Comparison of ENCODE assay signal across 7 cellular contexts in the genomic region with DNA sequence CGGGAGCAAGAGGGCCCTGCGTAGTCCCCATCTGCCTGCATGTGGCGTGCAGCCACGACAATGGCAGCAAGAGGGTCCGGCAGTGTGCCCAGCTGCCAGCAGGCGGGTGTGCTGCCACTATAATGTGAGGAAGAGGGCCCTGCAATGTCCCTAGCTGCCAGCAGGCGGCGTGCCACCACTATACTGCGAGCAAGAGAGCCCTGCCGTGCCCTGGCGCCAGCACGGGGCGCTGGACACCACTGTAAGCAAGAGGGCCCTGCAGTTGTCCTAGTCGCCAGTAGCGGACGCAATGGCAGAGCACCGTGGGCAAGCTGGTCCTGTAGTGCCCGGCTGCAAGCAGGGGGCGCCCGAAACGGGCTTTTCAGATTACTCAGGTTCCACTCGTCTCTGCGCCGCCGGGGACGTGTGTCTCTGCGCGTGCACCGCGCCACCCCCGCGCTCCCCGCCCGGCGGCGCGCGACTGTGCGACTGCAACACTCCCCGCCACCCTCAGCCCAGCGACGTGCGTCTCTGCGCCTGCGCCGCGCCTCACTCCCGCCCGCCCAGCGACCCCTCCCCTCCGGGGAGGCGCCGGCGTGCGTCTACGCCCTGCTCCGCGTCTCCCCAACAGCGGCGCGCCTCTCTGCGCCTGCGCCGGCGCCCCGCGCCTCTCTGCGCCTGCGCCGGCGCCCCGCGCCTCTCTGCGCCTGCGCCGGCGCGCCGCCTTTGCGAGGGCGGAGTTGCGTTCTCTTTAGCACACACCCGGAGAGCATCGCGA.
DNase-seq lines count a peak whose midpoint lies in the region; FAIRE-seq and TF ChIP-seq lines count a peak whose summit lies in the region.
"Not testable (repeated sequence)": the region's sequence is repeated elsewhere in the genome, so short reads cannot be mapped to it uniquely, and the experiment has no call there.

No MANE protein-coding gene starts in this region.

- not testable (repeated sequence) for TF ChIP-seq POLR2A in spleen (IDR thresholded peaks at IDR 0.05)

- WGBS in spleen, 5 donors: 73 to 90% (median 79%) methylated on average over 18 to 71 of the region's 85 CpGs

- H3K27me3 ChIP-seq in Loucy (ENCODE audit: insufficient read depth, low read length, poor library complexity, severe bottlenecking); WERI-Rb-1 (ENCODE audit: insufficient read depth, low read depth, severe bottlenecking); spleen (replicated peaks in 1 of 7): not testable (repeated sequence)

- not testable (repeated sequence) for H3K4me3 ChIP-seq in Loucy (ENCODE audit: low read length, poor library complexity, severe bottlenecking); WERI-Rb-1 (ENCODE audit: low read depth, low read length); coronary artery; kidney (ENCODE audit: low read length in 2 of 2); spleen

- not testable (repeated sequence) for H3K9me2 ChIP-seq in Loucy (replicated peaks; ENCODE audit: low read depth, low read length)

- not testable (repeated sequence) for H3K9me3 ChIP-seq in Loucy (ENCODE audit: insufficient read depth, low read depth, low read length); WERI-Rb-1 (ENCODE audit: severe bottlenecking); kidney (ENCODE audit: control insufficient read depth in 1 of 2, low read length in 2 of 2); spleen

- H2AFZ ChIP-seq in Loucy (ENCODE audit: low read length): not testable (repeated sequence)

- not testable (repeated sequence) for FAIRE-seq in kidney (lab: Jason Lieb, UNC)

- intact Hi-C loops in kidney (cut with DNase I); spleen (cut with DNase I; ENCODE audit: low total_unique reads): not testable (repeated sequence)

- H3K4me1 ChIP-seq in Loucy (ENCODE audit: insufficient read depth, low read length, poor library complexity, severe bottlenecking); kidney (ENCODE audit: control insufficient read depth in 1 of 2, insufficient read depth in 1 of 2, low read depth in 1 of 2, low read length in 2 of 2); spleen: not testable (repeated sequence)

- H3K4me2 ChIP-seq in Loucy (ENCODE audit: low read depth, low read length, poor library complexity, severe bottlenecking): not testable (repeated sequence)

- TF ChIP-seq CTCF in Loucy (conservative IDR thresholded peaks at IDR 0.05; ENCODE audit: low read length) (0 out of 2 replicates have a peak, but pooled peaks have one; percentile 30), WERI-Rb-1 (IDR thresholded peaks at IDR 0.05; ENCODE audit: low read depth, low read length) (peak; percentile 14; the same call in 1 of the 2 replicates)
- not testable (repeated sequence) for TF ChIP-seq CTCF in coronary artery (IDR thresholded peaks at IDR 0.05); kidney (IDR thresholded peaks at IDR 0.05; ENCODE audit: borderline replicate concordance, extremely low read depth, insufficient read depth); spleen (IDR thresholded peaks at IDR 0.05 in 8 of 11, conservative IDR thresholded peaks at IDR 0.05 in 3 of 11)

- H3K79me2 ChIP-seq in Loucy (ENCODE audit: insufficient read depth, low read length): not testable (repeated sequence)

- H4K20me1 ChIP-seq in Loucy (ENCODE audit: insufficient read depth, low read length, poor library complexity, severe bottlenecking): not testable (repeated sequence)

- not testable (repeated sequence) for H3K9ac ChIP-seq in Loucy (ENCODE audit: low read depth, low read length, poor library complexity, severe bottlenecking); kidney (ENCODE audit: low read length in 2 of 2)

- DNase-seq in Daoy (ENCODE audit: low read depth): peak; percentile 2
- DNase-seq in WERI-Rb-1: peak; percentile 16
- peak; percentile 16 for DNase-seq in activated T-cell treated with anti-CD3 and anti-CD28 coated beads, Interleukin-2, amount 50 U/mL, for 1 hour
- DNase-seq in coronary artery (ENCODE audit: low spot score): peak; percentile 65
- peak; percentile 58 for DNase-seq in kidney
- DNase-seq in spleen: peak; percentile 47

- H3F3A ChIP-seq in Loucy (ENCODE audit: low read depth): not testable (repeated sequence)

- H3K36me3 ChIP-seq in Loucy (ENCODE audit: insufficient read depth, low read length); WERI-Rb-1; kidney (ENCODE audit: control insufficient read depth in 1 of 2, insufficient read depth in 2 of 2, low read length in 2 of 2); spleen: not testable (repeated sequence)

- not testable (repeated sequence) for H3K27ac ChIP-seq in WERI-Rb-1; coronary artery; kidney (ENCODE audit: low read depth in 2 of 2, low read length in 2 of 2); spleen

Comparison
In these comparisons a context has a peak if more than half of its experiments do, and no peak if none do; other contexts are left out.
1. DNase-seq: peak in every context shown above with its lines; median percentile 65 in coronary artery; 58 in kidney; 47 in spleen; 16 in WERI-Rb-1; 16 in activated T-cell treated with anti-CD3 and anti-CD28 coated beads, Interleukin-2, amount 50 U/mL, for 1 hour; 2 in Daoy.